10 cellular contexts compared by ENCODE assay signal in genomic region chr18:48798334-48799197, GRCh38.
DNase-seq lines count a peak whose midpoint lies in the region; ATAC-seq and TF ChIP-seq lines count a peak whose summit lies in the region.
"Had no signal": no experiment of that assay in that cellular context is flagged by ENCODE, and none has a peak within 500 bp of the region (broad histone marks: within the 10 kb centered on the region; RNA-seq: fewer than 3 reads in every experiment).

No MANE protein-coding gene starts in this region.

- H3K36me3 Mint-ChIP-seq in activated naive CD4-positive, alpha-beta T cell treated with anti-CD3 and anti-CD28 coated beads, Interleukin-2, amount 10 ng/mL, durations not matched to agents 7 days and 5 days = peaks cover 1% of the 10 kb centered on the region
- H3K36me3 Mint-ChIP-seq in glutamatergic neuron (ENCODE audit: unreplicated experiment) = no peaks in the 10 kb centered on the region

- peak overlapping the region; percentile 8 for H3K27ac ChIP-seq in parathyroid adenoma

- H3K9ac ChIP-seq in parathyroid adenoma = no peak overlapping the region

- H3K4me1 ChIP-seq in parathyroid adenoma = peaks cover 36% of the 10 kb centered on the region

- H3K27me3 ChIP-seq in parathyroid adenoma (ENCODE audit: control insufficient read depth, insufficient read depth, low read length) = no peaks in the 10 kb centered on the region

- no peaks in the 10 kb centered on the region for H3K36me3 ChIP-seq in parathyroid adenoma (ENCODE audit: control insufficient read depth, insufficient read depth, low read length)

- no peak overlapping the region for H3K27ac Mint-ChIP-seq in activated naive CD4-positive, alpha-beta T cell treated with anti-CD3 and anti-CD28 coated beads, Interleukin-2, amount 10 ng/mL, durations not matched to agents 7 days and 5 days
- H3K27ac Mint-ChIP-seq in glutamatergic neuron (ENCODE audit: unreplicated experiment) = no peak overlapping the region

- no peak overlapping the region for H3K4me2 ChIP-seq in parathyroid adenoma (ENCODE audit: low read length)

- no peak overlapping the region for H3K4me3 Mint-ChIP-seq in activated naive CD4-positive, alpha-beta T cell treated with anti-CD3 and anti-CD28 coated beads, Interleukin-2, amount 10 ng/mL, durations not matched to agents 7 days and 5 days
- H3K4me3 Mint-ChIP-seq in glutamatergic neuron (ENCODE audit: unreplicated experiment) = no peak overlapping the region

- H3K4me3 ChIP-seq in parathyroid adenoma (ENCODE audit: low read depth, low read length) = no peak overlapping the region

- CTCF ChIA-PET in activated naive CD4-positive, alpha-beta T cell treated with anti-CD3 and anti-CD28 coated beads, Interleukin-2, amount 10 ng/mL, durations not matched to agents 7 days and 5 days (lab: Charles Lee) = no interaction called here

- H3K9me3 Mint-ChIP-seq in activated naive CD4-positive, alpha-beta T cell treated with anti-CD3 and anti-CD28 coated beads, Interleukin-2, amount 10 ng/mL, durations not matched to agents 7 days and 5 days = no peaks in the 10 kb centered on the region
- peaks cover 17% of the 10 kb centered on the region for H3K9me3 Mint-ChIP-seq in glutamatergic neuron (ENCODE audit: unreplicated experiment)

- ATAC-seq in HG02571 (IDR thresholded peaks at IDR 0.05; ENCODE audit: unreplicated experiment) (no peak), HG03439 (IDR thresholded peaks at IDR 0.05; ENCODE audit: unreplicated experiment) (no peak), GM21447 (IDR thresholded peaks at IDR 0.05; ENCODE audit: unreplicated experiment) (no peak)

- no peaks in the 10 kb centered on the region for H3K79me2 ChIP-seq in parathyroid adenoma

- H3K4me1 Mint-ChIP-seq in activated naive CD4-positive, alpha-beta T cell treated with anti-CD3 and anti-CD28 coated beads, Interleukin-2, amount 10 ng/mL, durations not matched to agents 7 days and 5 days = peaks cover 6% of the 10 kb centered on the region
- H3K4me1 Mint-ChIP-seq in glutamatergic neuron (ENCODE audit: low read depth, unreplicated experiment) = peaks cover 11% of the 10 kb centered on the region

- TF ChIP-seq CTCF in glutamatergic neuron (IDR thresholded peaks at IDR 0.05; ENCODE audit: partially characterized antibody, unreplicated experiment) = no peak
- TF ChIP-seq CTCF in parathyroid adenoma (IDR thresholded peaks at IDR 0.05) = no peak

- no peak overlapping the region for H2AFZ ChIP-seq in parathyroid adenoma

- no peaks in the 10 kb centered on the region for H3K9me3 ChIP-seq in parathyroid adenoma (ENCODE audit: control insufficient read depth, low read length)

- DNase-seq in activated naive CD4-positive, alpha-beta T cell treated with anti-CD3 and anti-CD28 coated beads, Interleukin-2, amount 10 ng/mL, durations not matched to agents 7 days and 5 days = peak; percentile 17
- DNase-seq in activated naive CD4-positive, alpha-beta T cell (lab: John Stamatoyannopoulos, UW) = no peak
- peak; percentile 7 for DNase-seq in glutamatergic neuron
- DNase-seq in SHP77 (lab: John Stamatoyannopoulos, UW) = no peak
- DNase-seq: DMS53, NCI-H524 had no signal

- peaks cover 42% of the 10 kb centered on the region for H3K27me3 Mint-ChIP-seq in activated naive CD4-positive, alpha-beta T cell treated with anti-CD3 and anti-CD28 coated beads, Interleukin-2, amount 10 ng/mL, durations not matched to agents 7 days and 5 days
- peaks cover 11% of the 10 kb centered on the region for H3K27me3 Mint-ChIP-seq in glutamatergic neuron (ENCODE audit: unreplicated experiment)

Comparison
In these comparisons a context has a peak if more than half of its experiments do, and no peak if none do; other contexts are left out.
1. DNase-seq: peak in activated naive CD4-positive, alpha-beta T cell treated with anti-CD3 and anti-CD28 coated beads, Interleukin-2, amount 10 ng/mL, durations not matched to agents 7 days and 5 days (single experiment) and glutamatergic neuron (single experiment); none in activated naive CD4-positive, alpha-beta T cell (0 of 4) and SHP77 (0 of 2).